8 cellular contexts compared by ENCODE assay signal in the genomic region with DNA sequence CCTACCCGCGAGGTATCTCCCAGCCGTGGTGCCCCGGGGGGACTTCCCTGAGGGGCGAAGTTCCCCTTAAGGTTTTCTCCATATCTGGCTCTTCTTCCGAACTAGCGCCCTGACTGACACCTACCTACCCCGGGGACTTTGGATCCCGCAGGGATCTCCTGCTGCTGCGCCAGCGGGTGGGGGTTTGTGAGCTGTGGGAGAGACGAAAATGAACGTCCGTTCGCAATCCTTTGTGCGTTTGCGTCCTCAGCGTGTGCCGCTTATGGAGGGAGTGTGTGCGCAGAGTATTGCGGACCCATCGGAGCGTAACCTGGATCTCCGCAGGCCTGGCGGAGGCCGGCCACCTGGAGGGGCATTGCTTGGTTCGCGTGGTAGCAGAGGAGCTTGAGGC. TPM values are rescaled to one million over a fixed set of nuclear protein-coding genes. Genes with fewer than 3 reads are reported as not detected.
DNase-seq lines count a peak whose midpoint lies in the region; ATAC-seq, FAIRE-seq and TF ChIP-seq lines count a peak whose summit lies in the region.

No MANE protein-coding gene starts in this region.

- H3K4me3 ChIP-seq in bronchial epithelial cell (ENCODE audit: low read depth, low read length) (peak overlapping the region; percentile 76), kidney (ENCODE audit: low read length in 2 of 2) (peak overlapping the region; percentile 89 to 97)

- no peaks in the 10 kb centered on the region for H3K9me3 ChIP-seq in kidney (ENCODE audit: control insufficient read depth in 1 of 2, low read length in 2 of 2)

- DNase-seq in Ammon's horn (ENCODE audit: low spot score) (peak; percentile 25), RCC 7860 (ENCODE audit: low spot score) (peak; percentile 20), bronchial epithelial cell (ENCODE audit: low read depth) (peak; percentile 26), kidney (peak; percentile 71)
- DNase-seq in stimulated activated CD4-positive, alpha-beta T cell treated with anti-CD3 and anti-CD28 coated beads, Interleukin-1b, Interleukin-23, amount 100 ng/mL, for 48 hours, result peak; percentile 35

- ATAC-seq in GM18907 (IDR thresholded peaks at IDR 0.05; ENCODE audit: unreplicated experiment) (peak; percentile 19), HG03442 (IDR thresholded peaks at IDR 0.05; ENCODE audit: unreplicated experiment) (peak; percentile 23), GM21390 (IDR thresholded peaks at IDR 0.05; ENCODE audit: unreplicated experiment) (no peak)

- TF ChIP-seq CTCF in bronchial epithelial cell (IDR thresholded peaks at IDR 0.05; ENCODE audit: insufficient read depth, low read length, severe bottlenecking), result peak; percentile 12
- TF ChIP-seq CTCF in kidney (IDR thresholded peaks at IDR 0.05; ENCODE audit: borderline replicate concordance, extremely low read depth, insufficient read depth), result no peak

- peak overlapping the region; percentile 91 to 93 for H3K9ac ChIP-seq in kidney (ENCODE audit: low read length in 2 of 2)

- H3K4me1 ChIP-seq in kidney (ENCODE audit: control insufficient read depth in 1 of 2, insufficient read depth in 1 of 2, low read depth in 1 of 2, low read length in 2 of 2), result peaks cover 2 to 6% of the 10 kb centered on the region in 2 donors

- peak overlapping the region; percentile 76 to 81 for H3K27ac ChIP-seq in kidney (ENCODE audit: low read depth in 2 of 2, low read length in 2 of 2)

- no peaks in the 10 kb centered on the region for H3K27me3 ChIP-seq in bronchial epithelial cell (ENCODE audit: control insufficient read depth, insufficient read depth, low read length)

- intact Hi-C loops in kidney (cut with DNase I), result no loop called here

- H3K36me3 ChIP-seq in bronchial epithelial cell (ENCODE audit: control insufficient read depth, insufficient read depth, low read length), result peaks cover 11% of the 10 kb centered on the region
- peaks cover 0 to 6% of the 10 kb centered on the region in 2 donors for H3K36me3 ChIP-seq in kidney (ENCODE audit: control insufficient read depth in 1 of 2, insufficient read depth in 2 of 2, low read length in 2 of 2)

- no peak for FAIRE-seq in RCC 7860 (lab: Jason Lieb, UNC)
- FAIRE-seq in bronchial epithelial cell (lab: Jason Lieb, UNC), result no peak
- FAIRE-seq in kidney (lab: Jason Lieb, UNC), result no peak

RNA-seq across cellular contexts. Expression of a gene that starts 0.6 kb away (rescaled TPM):
- total RNA-seq in bronchial epithelial cell (59.8 and 87.4 TPM in 2 replicates), kidney (28.7 TPM)
- 24.1 TPM for polyA plus RNA-seq in kidney (ENCODE audit: insufficient read depth, low read depth, low replicate concordance)

Comparison
In these comparisons a context has a peak if more than half of its experiments do, and no peak if none do; other contexts are left out.
1. DNase-seq: peak in every context shown above with its lines; median percentile 71 in kidney; 35 in stimulated activated CD4-positive, alpha-beta T cell treated with anti-CD3 and anti-CD28 coated beads, Interleukin-1b, Interleukin-23, amount 100 ng/mL, for 48 hours; 26 in bronchial epithelial cell; 25 in Ammon's horn; 20 in RCC 7860.